In the genomic region with DNA sequence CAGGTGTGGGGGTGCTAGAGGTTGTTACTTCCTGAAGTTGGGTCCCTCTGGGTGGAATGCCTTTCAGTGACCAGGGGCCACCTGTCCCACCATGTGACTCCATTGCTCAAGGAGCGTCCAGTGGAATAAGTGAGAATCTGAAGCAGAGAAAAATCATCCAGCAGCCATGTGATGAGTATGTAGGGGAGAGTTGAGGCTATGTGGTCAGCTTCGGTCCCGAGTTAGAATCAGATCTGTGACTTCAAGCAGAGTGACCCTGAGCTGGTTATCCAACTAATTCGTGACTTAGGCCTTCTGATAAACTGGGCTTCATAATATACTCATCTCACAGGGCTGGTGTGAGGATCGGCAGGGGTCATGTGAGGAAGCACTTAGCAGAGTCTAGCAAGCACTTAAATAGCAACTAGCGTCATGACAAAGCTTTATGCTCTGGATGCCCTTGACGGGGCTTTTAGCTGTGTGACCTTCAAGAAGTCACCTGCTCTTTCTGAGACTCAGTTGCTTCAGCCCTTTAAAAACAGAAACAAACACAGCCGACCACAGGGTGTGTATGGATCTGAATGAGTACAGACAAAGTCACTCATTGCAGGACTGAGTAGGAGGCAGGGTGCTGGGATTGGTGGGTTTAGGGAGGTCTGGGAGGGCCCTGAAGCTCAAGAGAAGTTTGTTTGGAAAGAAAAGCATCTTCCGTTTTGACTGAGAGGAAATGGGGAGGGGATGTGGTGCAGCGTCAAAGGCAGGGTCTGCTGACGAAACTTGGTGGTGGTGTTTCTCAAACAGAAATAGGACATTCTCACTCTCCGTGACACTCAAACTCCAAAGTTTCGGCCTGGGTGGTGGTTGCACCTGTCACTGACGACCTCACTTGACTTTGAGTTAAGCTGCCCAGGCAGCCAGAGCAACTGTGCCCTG, we compare ENCODE assay signal across 8 cellular contexts.
A peak's percentile ranks its signal among the peaks of the same experiment; 100 is the strongest.
DNase-seq lines count a peak whose midpoint lies in the region; ATAC-seq and TF ChIP-seq lines count a peak whose summit lies in the region.

No MANE protein-coding gene starts in this region.

- peak; percentile 54 for TF ChIP-seq POLR2A in GM18505 (IDR thresholded peaks at IDR 0.05; ENCODE audit: borderline replicate concordance, extremely low read depth, insufficient read depth, insufficient read length)

- peak; percentile 75 for ATAC-seq in GM18505 (IDR thresholded peaks at IDR 0.05; ENCODE audit: unreplicated experiment)
- peak; percentile 83 for ATAC-seq in HG02840 (IDR thresholded peaks at IDR 0.05; ENCODE audit: low FRiP score, unreplicated experiment)

- peak; percentile 94 for DNase-seq in SIG-M5 treated with dmso at 0.1 percent for 504 hours (lab: John Stamatoyannopoulos, UW; ENCODE audit: unreplicated experiment)
- DNase-seq in activated naive CD4-positive, alpha-beta T cell treated with anti-CD3 and anti-CD28 coated beads, Interleukin-2, amount 50 U/mL, for 16 hours: peak; percentile 70
- DNase-seq in stimulated activated CD4-positive, alpha-beta T cell treated with anti-CD3 and anti-CD28 coated beads, TNF-alpha, amount 100 ng/mL, for 48 hours (ENCODE audit: low read depth in 3 of 3): peak; percentile 62 to 85 (median 71)
- no peak for DNase-seq in SK-N-DZ (ENCODE audit: low spot score)
- DNase-seq in HUDEP-2 (lab: John Stamatoyannopoulos, UW; ENCODE audit: unreplicated experiment in 76 of 76): no peak
- no peak for DNase-seq in NCI-H345 (lab: John Stamatoyannopoulos, UW)

Comparison
In these comparisons a context has a peak if more than half of its experiments do, and no peak if none do; other contexts are left out.
1. DNase-seq: peak in SIG-M5 treated with dmso at 0.1 percent for 504 hours (single experiment), activated naive CD4-positive, alpha-beta T cell treated with anti-CD3 and anti-CD28 coated beads, Interleukin-2, amount 50 U/mL, for 16 hours (single experiment) and stimulated activated CD4-positive, alpha-beta T cell treated with anti-CD3 and anti-CD28 coated beads, TNF-alpha, amount 100 ng/mL, for 48 hours (3 of 3); none in SK-N-DZ (single experiment), HUDEP-2 (0 of 76) and NCI-H345 (single experiment).